ENCODE assay signal across 8 cellular contexts in the genomic region with DNA sequence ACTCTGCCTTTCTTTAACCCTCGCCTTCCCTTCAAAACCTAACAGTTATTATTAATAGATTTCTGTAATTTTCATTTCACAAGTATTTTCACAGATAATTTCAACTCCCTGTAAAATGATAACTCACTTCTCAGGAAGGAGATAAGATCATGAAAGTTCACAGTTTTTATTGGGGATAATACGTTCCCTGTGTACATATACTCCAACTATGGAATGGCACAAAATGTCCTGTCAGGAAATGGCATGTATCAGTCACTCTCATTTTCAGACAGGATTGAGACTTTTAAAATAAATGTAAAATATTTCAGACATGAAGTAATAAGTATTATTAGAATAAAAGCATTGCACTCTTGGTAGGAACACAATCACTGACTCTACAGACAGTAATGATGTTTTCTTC. TPM values are rescaled to one million over a fixed set of nuclear protein-coding genes. Genes with fewer than 3 reads are reported as not detected.
DNase-seq lines count a peak whose midpoint lies in the region; ATAC-seq and TF ChIP-seq lines count a peak whose summit lies in the region.

No MANE protein-coding gene starts in this region.

- H3K4me1 Mint-ChIP-seq in activated CD4-positive, alpha-beta T cell treated with anti-CD3 and anti-CD28 coated beads for 36 hours: peaks cover 13% of the 10 kb centered on the region

- peaks cover 0 to 15% of the 10 kb centered on the region in 2 donors for H3K4me1 ChIP-seq in thoracic aorta (ENCODE audit: control insufficient read depth in 1 of 2, low read depth in 2 of 2)

- H3K9me3 ChIP-seq in thoracic aorta: peaks cover 30% of the 10 kb centered on the region

- no peaks in the 10 kb centered on the region for H3K27me3 ChIP-seq in kidney epithelial cell (ENCODE audit: control insufficient read depth, insufficient read depth, low read length)
- H3K27me3 ChIP-seq in thoracic aorta (replicated peaks; ENCODE audit: insufficient read depth): no peaks in the 10 kb centered on the region

- H3K9me3 Mint-ChIP-seq in activated CD4-positive, alpha-beta T cell treated with anti-CD3 and anti-CD28 coated beads for 36 hours (ENCODE audit: low read depth): peaks cover 22% of the 10 kb centered on the region

- H3K4me3 ChIP-seq in kidney epithelial cell (ENCODE audit: low read depth, low read length) (peak overlapping the region; percentile 85), thoracic aorta (peak overlapping the region; percentile 95)

- H3K36me3 Mint-ChIP-seq in activated CD4-positive, alpha-beta T cell treated with anti-CD3 and anti-CD28 coated beads for 36 hours (ENCODE audit: low read depth): peaks cover 49% of the 10 kb centered on the region

- TF ChIP-seq CTCF in kidney epithelial cell (IDR thresholded peaks at IDR 0.05; ENCODE audit: insufficient read depth, low read length, poor library complexity, severe bottlenecking): no peak
- no peak for TF ChIP-seq CTCF in thoracic aorta (IDR thresholded peaks at IDR 0.05)

- intact Hi-C loops in activated CD4-positive, alpha-beta T cell treated with anti-CD3 and anti-CD28 coated beads for 36 hours (cut with DNase I, micrococcal nuclease): no loop called here

- H3K27ac Mint-ChIP-seq in activated CD4-positive, alpha-beta T cell treated with anti-CD3 and anti-CD28 coated beads for 36 hours: peak overlapping the region; percentile 94

- no peak for ATAC-seq in activated CD4-positive, alpha-beta T cell treated with anti-CD3 and anti-CD28 coated beads for 36 hours
- no peak for ATAC-seq in thoracic aorta (ENCODE audit: insufficient number of reproducible peaks, low FRiP score, low read depth)

- peak overlapping the region; percentile 86 for H3K4me3 Mint-ChIP-seq in activated CD4-positive, alpha-beta T cell treated with anti-CD3 and anti-CD28 coated beads for 36 hours

- CTCF ChIA-PET in activated CD4-positive, alpha-beta T cell treated with anti-CD3 and anti-CD28 coated beads for 36 hours (lab: Charles Lee): no interaction called here

- H3K27ac ChIP-seq in angular gyrus (ENCODE audit: low read depth, low read length) (peak overlapping the region; percentile 74), thoracic aorta (peak overlapping the region; percentile 71 to 82)

- H3K27me3 Mint-ChIP-seq in activated CD4-positive, alpha-beta T cell treated with anti-CD3 and anti-CD28 coated beads for 36 hours: no peaks in the 10 kb centered on the region

- no peaks in the 10 kb centered on the region for H3K36me3 ChIP-seq in kidney epithelial cell (ENCODE audit: control insufficient read depth, insufficient read depth, low read length)
- peaks cover 10% of the 10 kb centered on the region for H3K36me3 ChIP-seq in thoracic aorta

- no peak for DNase-seq in activated CD4-positive, alpha-beta T cell treated with anti-CD3 and anti-CD28 coated beads for 36 hours
- DNase-seq in activated CD4-positive, alpha-beta T cell treated with anti-CD3 and anti-CD28 coated beads, Interleukin-2, amount 50 U/mL, for 4 hours: no peak
- no peak for DNase-seq in kidney epithelial cell (ENCODE audit: low read depth)
- no peak for DNase-seq in thoracic aorta (ENCODE audit: low spot score)
- DNase-seq in GM19238 (ENCODE audit: insufficient read length, low spot score): no peak
- no peak for DNase-seq in middle frontal gyrus (ENCODE audit: extremely low spot score, low spot score)
- DNase-seq in germinal center (ENCODE audit: low spot score): no peak

- POLR2A ChIA-PET in activated CD4-positive, alpha-beta T cell treated with anti-CD3 and anti-CD28 coated beads for 36 hours (lab: Charles Lee): no interaction called here

RNA-seq across cellular contexts. Expression of a gene that starts 0.9 kb away (rescaled TPM):
- total RNA-seq in activated CD4-positive, alpha-beta T cell treated with anti-CD3 and anti-CD28 coated beads for 36 hours: 1 to 10 TPM; 3.2 to 6.1 TPM
- total RNA-seq in kidney epithelial cell (16.4 and 28.7 TPM in 2 replicates), thoracic aorta (1 to 10 TPM; 2.0 to 9.5 TPM)

RNA-seq across cellular contexts. Expression of a gene that starts 0.9 kb away (rescaled TPM):
- 1 to 10 TPM; 1.5 to 1.7 TPM for total RNA-seq in activated CD4-positive, alpha-beta T cell treated with anti-CD3 and anti-CD28 coated beads for 36 hours
- total RNA-seq in kidney epithelial cell (1.7 and 6.0 TPM in 2 replicates), thoracic aorta (1 to 10 TPM in 1 of 2 donors, under 1 TPM in 1; 0.68 to 3.4 TPM)

RNA-seq across cellular contexts. Expression of a gene that starts 11.3 kb away (rescaled TPM):
- total RNA-seq in activated CD4-positive, alpha-beta T cell treated with anti-CD3 and anti-CD28 coated beads for 36 hours: 1 to 10 TPM; 6.2 TPM
- 8.0 and 8.3 TPM in 2 replicates for total RNA-seq in kidney epithelial cell
- total RNA-seq in thoracic aorta: 1 to 10 TPM; 6.2 to 7.5 TPM

RNA-seq across cellular contexts. Expression of a gene that starts 27.2 kb away (rescaled TPM):
- 10 to 100 TPM; 15.1 to 20.3 TPM for total RNA-seq in activated CD4-positive, alpha-beta T cell treated with anti-CD3 and anti-CD28 coated beads for 36 hours
- total RNA-seq in kidney epithelial cell (12.4 and 13.1 TPM in 2 replicates), thoracic aorta (10 to 100 TPM; 48.2 to 49.1 TPM)

RNA-seq across cellular contexts. Expression of a gene that starts 42.1 kb away (rescaled TPM):
- total RNA-seq in activated CD4-positive, alpha-beta T cell treated with anti-CD3 and anti-CD28 coated beads for 36 hours: 1 to 10 TPM; 5.8 to 6.2 TPM
- 9.8 and 12.4 TPM in 2 replicates for total RNA-seq in kidney epithelial cell
- 1 to 10 TPM; 7.6 to 9.7 TPM for total RNA-seq in thoracic aorta
